Comparison of ENCODE assay signal across 27 cellular contexts in genomic region chr6:23587582-23587981, GRCh38.
"Had no signal": no experiment of that assay in that cellular context is flagged by ENCODE, and none has a peak within 500 bp of the region (broad histone marks: within the 10 kb centered on the region; RNA-seq: fewer than 3 reads in every experiment).

No MANE protein-coding gene starts in this region.

- H3K27ac ChIP-seq: epithelial cell of prostate, gastrocnemius medialis, neutrophil, skin epidermis, upper lobe of left lung, vagina had no signal

- H3K4me1 ChIP-seq: gastrocnemius medialis, upper lobe of left lung, vagina had no signal

- FAIRE-seq: colon, endometrium, islet of Langerhans had no signal

- H3K9me3 ChIP-seq: gastrocnemius medialis, neutrophil, upper lobe of left lung, vagina had no signal

- H3K27me3 ChIP-seq: gastrocnemius medialis, neutrophil, upper lobe of left lung, vagina had no signal

- ATAC-seq: activated CD8-positive, alpha-beta T cell treated with anti-CD3 and anti-CD28 coated beads for 36 hours; activated naive CD4-positive, alpha-beta T cell treated with anti-CD3 and anti-CD28 coated beads, Interleukin-2, amount 50 U/mL, for 72 hours; gastrocnemius medialis; left ventricle myocardium superior; sciatic nerve; stimulated activated effector memory CD8-positive, alpha-beta T cell treated with anti-CD3 and anti-CD28 coated beads, Interleukin-12 subunit alpha, Interleukin-12 subunit beta, amount 100 ng/mL, for 72 hours; stimulated activated naive CD8-positive, alpha-beta T cell treated with anti-CD3 and anti-CD28 coated beads, Interleukin-15, amount 100 ng/mL, for 72 hours; T-helper 17 cell; WTC11 had no signal

- DNase-seq: activated CD4-positive, alpha-beta T cell treated with anti-CD3 and anti-CD28 coated beads for 1 hour; activated CD4-positive, alpha-beta T cell treated with anti-CD3 and anti-CD28 coated beads, Interleukin-2, amount 10 ng/mL, durations not matched to agents 7 days and 5 days; activated CD8-positive, alpha-beta T cell treated with anti-CD3 and anti-CD28 coated beads for 36 hours; activated naive CD4-positive, alpha-beta T cell; activated T-cell treated with anti-CD3 and anti-CD28 coated beads, Interleukin-2, amount 50 U/mL, for 48 hours; effector CD8-positive, alpha-beta T cell; gastrocnemius medialis; glutamatergic neuron; left ventricle myocardium superior; mammary epithelial cell; stimulated activated CD4-positive, alpha-beta T cell treated with anti-CD3 and anti-CD28 coated beads, Interleukin-4, amount 100 ng/mL, for 24 hours; stimulated activated naive CD8-positive, alpha-beta T cell treated with anti-CD3 and anti-CD28 coated beads, Interleukin-15, amount 100 ng/mL, for 72 hours; substantia nigra; T-helper 17 cell; T1000; upper lobe of left lung had no signal

- H3K4me3 ChIP-seq: gastrocnemius medialis, skin epidermis, upper lobe of left lung, vagina had no signal

- H3K36me3 ChIP-seq: gastrocnemius medialis, neutrophil, upper lobe of left lung, vagina had no signal
